1 cellular context compared by ENCODE assay signal in the genomic region with DNA sequence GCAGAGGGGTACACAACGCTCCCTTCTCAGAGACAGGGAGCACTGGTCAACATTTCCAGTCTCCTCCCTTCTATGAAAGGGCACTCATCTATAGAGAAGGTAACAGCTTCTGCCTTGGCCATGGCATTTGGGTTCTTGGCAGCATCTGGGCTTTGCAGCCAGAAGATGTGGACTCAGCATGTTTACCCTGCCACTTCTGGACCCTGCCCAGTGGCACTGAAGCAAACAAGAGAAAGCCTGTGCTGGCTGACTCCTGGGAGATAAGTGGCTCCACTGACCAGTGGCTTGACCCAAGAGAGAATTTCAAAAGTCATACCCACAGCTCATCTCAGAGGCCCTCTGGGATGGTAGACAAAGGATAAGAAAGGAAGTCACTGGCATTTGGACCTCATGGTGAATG.
TF ChIP-seq lines count a peak whose summit lies in the region.

No MANE protein-coding gene starts in this region.

TF ChIP-seq in HepG2, 621 proteins besides CTCF, POLR2A, EP300 and RAD21:
- no peak for TF ChIP-seq YY1 (IDR thresholded peaks at IDR 0.05; ENCODE audit: insufficient read depth, insufficient replicate concordance, low read depth, low read length)
- TF ChIP-seq ZFP37 (CRISPR knock-in tag; IDR thresholded peaks at IDR 0.05; ENCODE audit: borderline replicate concordance), result no peak
- no peak for TF ChIP-seq ZNF180 (CRISPR knock-in tag; IDR thresholded peaks at IDR 0.05; ENCODE audit: borderline replicate concordance, low read depth)
- no peak for TF ChIP-seq MBNL3 (CRISPR knock-in tag; conservative IDR thresholded peaks at IDR 0.05)
- TF ChIP-seq PITX1 (CRISPR knock-in tag; IDR thresholded peaks at IDR 0.05), result no peak
- no peak for TF ChIP-seq ZNF75D (CRISPR knock-in tag; IDR thresholded peaks at IDR 0.05; ENCODE audit: borderline replicate concordance)
- no peak for TF ChIP-seq SMYD3 (CRISPR knock-in tag; IDR thresholded peaks at IDR 0.05)
- no peak for TF ChIP-seq AHR (CRISPR knock-in tag; IDR thresholded peaks at IDR 0.05)
